ENCODE assay signal across 23 cellular contexts in the genomic region with DNA sequence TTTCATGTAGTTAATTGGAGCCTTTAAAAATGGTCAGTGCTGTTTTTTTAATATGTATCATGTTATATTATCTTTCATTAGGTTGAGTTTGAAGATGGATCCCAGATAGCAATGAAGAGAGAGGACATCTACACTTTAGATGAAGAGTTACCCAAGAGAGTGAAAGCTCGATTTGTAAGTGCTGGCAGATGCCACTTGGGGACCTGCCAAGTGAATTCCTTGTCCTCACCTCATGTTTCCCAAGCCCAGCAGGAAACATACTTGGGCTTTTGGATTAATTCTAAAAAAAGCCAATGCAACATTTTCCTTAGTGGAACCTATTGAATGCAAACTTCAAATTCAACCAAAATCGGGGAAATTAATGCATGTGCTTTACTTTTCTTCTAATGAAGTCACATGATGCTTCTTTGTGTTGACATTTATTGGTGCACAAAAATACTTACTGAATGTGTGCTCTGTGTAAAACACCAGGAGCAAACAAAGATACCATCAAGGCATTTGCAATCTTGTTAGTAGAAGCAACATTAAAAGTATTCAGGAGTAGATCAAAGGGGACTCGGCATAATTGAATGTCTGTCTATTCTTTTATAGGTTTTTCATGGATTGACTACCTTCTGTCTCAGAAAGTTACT.
DNase-seq lines count a peak whose midpoint lies in the region; ATAC-seq and TF ChIP-seq lines count a peak whose summit lies in the region.
"Had no signal": no experiment of that assay in that cellular context is flagged by ENCODE, and none has a peak within 500 bp of the region (broad histone marks: within the 10 kb centered on the region; RNA-seq: fewer than 3 reads in every experiment).

No MANE protein-coding gene starts in this region.

- H3K9ac ChIP-seq in GM23248 (no peak overlapping the region), adipocyte (ENCODE audit: low read length) (no peak overlapping the region), colonic mucosa (ENCODE audit: low read depth in 2 of 2, low read length in 2 of 2) (no peak overlapping the region)

- no peak overlapping the region for H3K4me2 ChIP-seq in GM23248 (ENCODE audit: unreplicated experiment)

- H3K4me1 Mint-ChIP-seq in T-helper 2 cell treated with Interferon-gamma antibody and Interleukin-4, amounts not matched to agents 5 μg/mL and 100 μg/mL, for 36 hours (ENCODE audit: low read depth), result peaks cover 20% of the 10 kb centered on the region

- BruUV-seq in A673 (replicated peaks; lab: Mats Ljungman, UMichigan), result no TSS peak

- CTCF ChIA-PET in A673 (lab: Charles Lee), result no interaction called here

- H3K4me3 Mint-ChIP-seq in T-helper 2 cell treated with Interferon-gamma antibody and Interleukin-4, amounts not matched to agents 5 μg/mL and 100 μg/mL, for 36 hours, result no peak overlapping the region
- H3K4me3 Mint-ChIP-seq: activated naive CD8-positive, alpha-beta T cell treated with anti-CD3 and anti-CD28 coated beads for 36 hours; activated T-helper 1 cell treated with anti-CD3 and anti-CD28 coated beads, Interleukin-12 subunit alpha, Interleukin-12 subunit beta, Interleukin-2, Interleukin-4 antibody, amounts not matched to agents 30 ng/mL and 10 ng/mL and 1 ng/mL, durations not matched to agents 14 hours and 24 hours and 36 hours; CD8-positive, alpha-beta memory T cell had no signal

- H3K27ac ChIP-seq in A673 (ENCODE audit: low read depth, low read length, poor library complexity, severe bottlenecking), result no peak overlapping the region
- no peak overlapping the region for H3K27ac ChIP-seq in GM23248
- H3K27ac ChIP-seq in colonic mucosa, result no peak overlapping the region
- H3K27ac ChIP-seq in left ventricle myocardium inferior (replicated peaks), result no peak overlapping the region
- H3K27ac ChIP-seq: SJCRH30, testis had no signal

- H3K36me3 Mint-ChIP-seq in T-helper 2 cell treated with Interferon-gamma antibody and Interleukin-4, amounts not matched to agents 5 μg/mL and 100 μg/mL, for 36 hours (ENCODE audit: low read depth), result peaks cover 39% of the 10 kb centered on the region

- no peak for ATAC-seq in GM21528 (IDR thresholded peaks at IDR 0.05; ENCODE audit: low FRiP score, unreplicated experiment)
- ATAC-seq: left ventricle myocardium superior, PC-3 had no signal

- POLR2A ChIA-PET in A673 (lab: Charles Lee; ENCODE audit: low non-redundant PET), result no interaction called here

- H3K4me3 ChIP-seq in A673 (ENCODE audit: low read depth, low read length, poor library complexity, severe bottlenecking) (no peak overlapping the region), GM23248 (no peak overlapping the region), adipocyte (ENCODE audit: low read length) (no peak overlapping the region), fibroblast of pulmonary artery (replicated peaks; ENCODE audit: low read depth, low read length) (no peak overlapping the region), colonic mucosa (no peak overlapping the region), left ventricle myocardium inferior (no peak overlapping the region)
- H3K4me3 ChIP-seq: SJCRH30, testis had no signal

- no peak overlapping the region for H2AFZ ChIP-seq in GM23248

- no peaks in the 10 kb centered on the region for H4K20me1 ChIP-seq in GM23248 (ENCODE audit: insufficient read depth)

- H3K27ac Mint-ChIP-seq in T-helper 2 cell treated with Interferon-gamma antibody and Interleukin-4, amounts not matched to agents 5 μg/mL and 100 μg/mL, for 36 hours, result no peak overlapping the region
- H3K27ac Mint-ChIP-seq: activated naive CD8-positive, alpha-beta T cell treated with anti-CD3 and anti-CD28 coated beads for 36 hours; activated T-helper 1 cell treated with anti-CD3 and anti-CD28 coated beads, Interleukin-12 subunit alpha, Interleukin-12 subunit beta, Interleukin-2, Interleukin-4 antibody, amounts not matched to agents 30 ng/mL and 10 ng/mL and 1 ng/mL, durations not matched to agents 14 hours and 24 hours and 36 hours; CD8-positive, alpha-beta memory T cell had no signal

- no peaks in the 10 kb centered on the region for H3K9me3 ChIP-seq in A673 (ENCODE audit: low read depth, low read length, poor library complexity, severe bottlenecking)
- H3K9me3 ChIP-seq in GM23248 (ENCODE audit: low read depth), result no peaks in the 10 kb centered on the region
- no peaks in the 10 kb centered on the region for H3K9me3 ChIP-seq in adipocyte (ENCODE audit: control insufficient read depth, low read length)
- no peaks in the 10 kb centered on the region for H3K9me3 ChIP-seq in colonic mucosa
- no peaks in the 10 kb centered on the region for H3K9me3 ChIP-seq in left ventricle myocardium inferior (replicated peaks)
- H3K9me3 ChIP-seq: SJCRH30, testis had no signal

- WGBS in GM23248 (ENCODE audit: low coverage in 1 of 2, low lambda C conversion rate in 2 of 2, missing lambda C conversion rate in 2 of 2), 2 experiments, result 77 to 81% methylated on average over 3 of the region's 3 CpGs

- TF ChIP-seq CTCF in A673 (conservative IDR thresholded peaks at IDR 0.05; ENCODE audit: low read depth, low read length) (no peak), fibroblast of pulmonary artery (IDR thresholded peaks at IDR 0.05; ENCODE audit: low read length, missing control alignments) (no peak), colonic mucosa (IDR thresholded peaks at IDR 0.05) (no peak), left ventricle myocardium inferior (IDR thresholded peaks at IDR 0.05; ENCODE audit: borderline replicate concordance) (no peak)

- intact Hi-C loops in A673 (cut with micrococcal nuclease; ENCODE audit: unreplicated experiment) (loop anchor here (10.0 kb wide), 2 partner anchors 165 to 255 kb away; no protein-coding TSS in a partner anchor), colonic mucosa (cut with DNase I) (no loop called here), left ventricle myocardium inferior (cut with micrococcal nuclease) (no loop called here)

- DNase-seq in A673 (ENCODE audit: low spot score), result peak; percentile 21
- peak; percentile 54 for DNase-seq in GM23248
- peak; percentile 14 for DNase-seq in adipocyte (ENCODE audit: low read depth)
- DNase-seq in fibroblast of pulmonary artery (ENCODE audit: low read depth), result peak; percentile 46
- no peak for DNase-seq in colonic mucosa
- no peak for DNase-seq in left ventricle myocardium inferior
- no peak for DNase-seq in T-helper 2 cell treated with Interferon-gamma antibody and Interleukin-4, amounts not matched to agents 5 μg/mL and 100 μg/mL, for 36 hours (ENCODE audit: low spot score)
- DNase-seq: activated CD4-positive, CD25-positive, alpha-beta regulatory T cell treated with anti-CD3 and anti-CD28 coated beads, Interleukin-2, amount 50 U/mL, for 72 hours; activated CD8-positive, alpha-beta memory T cell treated with anti-CD3 and anti-CD28 coated beads for 24 hours; activated naive CD8-positive, alpha-beta T cell treated with anti-CD3 and anti-CD28 coated beads for 36 hours; CD8-positive, alpha-beta memory T cell; DND-41; head of caudate nucleus; left ventricle myocardium superior; NCI-H1048; NCI-H2029 treated with DMSO at 0.1 percent for 48 hours; NCI-H748 treated with DMSO at 0.1 percent for 48 hours; PC-3; SJCRH30; T-helper 2 cell; testis had no signal

- H3F3A ChIP-seq in GM23248 (ENCODE audit: insufficient read depth), result peaks cover 13% of the 10 kb centered on the region; the same call in 1 of the 2 replicates

- H3K9me3 Mint-ChIP-seq in T-helper 2 cell treated with Interferon-gamma antibody and Interleukin-4, amounts not matched to agents 5 μg/mL and 100 μg/mL, for 36 hours, result no peaks in the 10 kb centered on the region
- H3K9me3 Mint-ChIP-seq: activated naive CD8-positive, alpha-beta T cell treated with anti-CD3 and anti-CD28 coated beads for 36 hours; activated T-helper 1 cell treated with anti-CD3 and anti-CD28 coated beads, Interleukin-12 subunit alpha, Interleukin-12 subunit beta, Interleukin-2, Interleukin-4 antibody, amounts not matched to agents 30 ng/mL and 10 ng/mL and 1 ng/mL, durations not matched to agents 14 hours and 24 hours and 36 hours; CD8-positive, alpha-beta memory T cell had no signal

- H3K9me2 ChIP-seq in GM23248 (ENCODE audit: insufficient read depth), result no peaks in the 10 kb centered on the region

- in situ Hi-C loops in GM23248 (cut with MboI), result no loop called here

- no peaks in the 10 kb centered on the region for H3K79me2 ChIP-seq in GM23248 (ENCODE audit: insufficient read depth)

- H3K4me1 ChIP-seq in A673 (ENCODE audit: insufficient read depth, low read length, poor library complexity, severe bottlenecking) (no peaks in the 10 kb centered on the region), GM23248 (ENCODE audit: insufficient read depth) (peaks cover 17% of the 10 kb centered on the region), adipocyte (ENCODE audit: control insufficient read depth, insufficient read depth, low read length) (peaks cover 14% of the 10 kb centered on the region), colonic mucosa (no peaks in the 10 kb centered on the region), left ventricle myocardium inferior (peaks cover 29% of the 10 kb centered on the region)
- H3K4me1 ChIP-seq: SJCRH30 had no signal

- H3K27me3 ChIP-seq in A673 (replicated peaks; ENCODE audit: insufficient read depth, low read depth, low read length, poor library complexity), result no peaks in the 10 kb centered on the region
- H3K27me3 ChIP-seq in GM23248 (replicated peaks; ENCODE audit: insufficient read depth), result no peaks in the 10 kb centered on the region
- H3K27me3 ChIP-seq in adipocyte (replicated peaks; ENCODE audit: control insufficient read depth, insufficient read depth, low read length), result no peaks in the 10 kb centered on the region
- no peaks in the 10 kb centered on the region for H3K27me3 ChIP-seq in colonic mucosa
- H3K27me3 ChIP-seq in left ventricle myocardium inferior (ENCODE audit: low read depth), result no peaks in the 10 kb centered on the region
- H3K27me3 ChIP-seq: SJCRH30, testis had no signal

- no peaks in the 10 kb centered on the region for H3K36me3 ChIP-seq in A673 (ENCODE audit: insufficient read depth, low read length, poor library complexity, severe bottlenecking)
- peaks cover 5% of the 10 kb centered on the region; the same call in 1 of the 2 replicates for H3K36me3 ChIP-seq in GM23248 (ENCODE audit: low read depth)
- peaks cover 28% of the 10 kb centered on the region for H3K36me3 ChIP-seq in adipocyte (ENCODE audit: control insufficient read depth, insufficient read depth, low read length, severe bottlenecking)
- peaks cover 5% of the 10 kb centered on the region for H3K36me3 ChIP-seq in colonic mucosa
- H3K36me3 ChIP-seq in left ventricle myocardium inferior, result peaks cover 38% of the 10 kb centered on the region
- H3K36me3 ChIP-seq: SJCRH30 had no signal

- H3K27me3 Mint-ChIP-seq in T-helper 2 cell treated with Interferon-gamma antibody and Interleukin-4, amounts not matched to agents 5 μg/mL and 100 μg/mL, for 36 hours (ENCODE audit: low read depth), result no peaks in the 10 kb centered on the region
- H3K27me3 Mint-ChIP-seq: activated naive CD8-positive, alpha-beta T cell treated with anti-CD3 and anti-CD28 coated beads for 36 hours; CD8-positive, alpha-beta memory T cell had no signal

Comparison
In these comparisons a context has a peak if more than half of its experiments do, and no peak if none do; other contexts are left out.
1. DNase-seq: peak in A673 (single experiment), GM23248 (single experiment), adipocyte (single experiment) and fibroblast of pulmonary artery (single experiment); none in colonic mucosa (single experiment), left ventricle myocardium inferior (single experiment) and T-helper 2 cell treated with Interferon-gamma antibody and Interleukin-4, amounts not matched to agents 5 μg/mL and 100 μg/mL, for 36 hours (single experiment).